In genomic region chr1:2415801-2416208, GRCh38 we compare ENCODE assay signal across 10 cellular contexts. TPM values are rescaled to one million over a fixed set of nuclear protein-coding genes. Genes with fewer than 3 reads are reported as not detected.
A peak's percentile ranks its signal among the peaks of the same experiment; 100 is the strongest.
DNase-seq lines count a peak whose midpoint lies in the region; ATAC-seq and TF ChIP-seq lines count a peak whose summit lies in the region.
"Had no signal": no experiment of that assay in that cellular context is flagged by ENCODE, and none has a peak within 500 bp of the region (broad histone marks: within the 10 kb centered on the region; RNA-seq: fewer than 3 reads in every experiment).

No MANE protein-coding gene starts in this region.

- H3K27ac ChIP-seq in epithelial cell of prostate = peak overlapping the region; percentile 44

- H3K9me3 Mint-ChIP-seq in type B pancreatic cell = no peaks in the 10 kb centered on the region

- H3K4me1 Mint-ChIP-seq in type B pancreatic cell (ENCODE audit: unreplicated experiment) = peaks cover 8% of the 10 kb centered on the region

- no peak for TF ChIP-seq CTCF in type B pancreatic cell (conservative IDR thresholded peaks at IDR 0.05)

- DNase-seq in NCI-H748 (lab: John Stamatoyannopoulos, UW; ENCODE audit: unreplicated experiment) = peak; percentile 30
- no peak for DNase-seq in NCI-H748 treated with DMSO at 0.1 percent for 48 hours (lab: John Stamatoyannopoulos, UW)
- peak; percentile 63 for DNase-seq in activated CD4-positive, CD25-positive, alpha-beta regulatory T cell treated with anti-CD3 and anti-CD28 coated beads, Interleukin-2, amount 50 U/mL, for 72 hours
- no peak for DNase-seq in epithelial cell of prostate (ENCODE audit: low read depth, low spot score)
- no peak for DNase-seq in type B pancreatic cell (ENCODE audit: extremely low spot score, unreplicated experiment)
- no peak for DNase-seq in Kasumi-1 (lab: John Stamatoyannopoulos, UW)
- no peak for DNase-seq in medulla oblongata (ENCODE audit: extremely low spot score)
- DNase-seq: cortex of kidney had no signal

- H3K27ac Mint-ChIP-seq in type B pancreatic cell = peak overlapping the region; percentile 82

- H3K4me3 Mint-ChIP-seq in type B pancreatic cell = peak overlapping the region; percentile 65

- H3K27me3 Mint-ChIP-seq in type B pancreatic cell = peaks cover 18% of the 10 kb centered on the region

- H3K36me3 Mint-ChIP-seq in type B pancreatic cell = no peaks in the 10 kb centered on the region

- no peak for ATAC-seq in HG03139 (IDR thresholded peaks at IDR 0.05; ENCODE audit: unreplicated experiment)
- ATAC-seq: left lobe of liver had no signal

RNA-seq across cellular contexts. Expression of gene PEX10, which starts 3.4 kb away (rescaled TPM):
- 26.7 and 27.3 TPM in 2 replicates for total RNA-seq in type B pancreatic cell (ENCODE audit: low replicate concordance)

RNA-seq across cellular contexts. Expression of gene RER1, which starts 24.2 kb away (rescaled TPM):
- 126 and 174 TPM in 2 replicates for total RNA-seq in type B pancreatic cell (ENCODE audit: low replicate concordance)

RNA-seq across cellular contexts. Expression of gene MORN1, which starts 24.5 kb away (rescaled TPM):
- total RNA-seq in type B pancreatic cell (ENCODE audit: low replicate concordance) = 17.7 and 27.5 TPM in 2 replicates

Comparison
In these comparisons a context has a peak if more than half of its experiments do, and no peak if none do; other contexts are left out.
1. DNase-seq: peak in NCI-H748 (single experiment) and activated CD4-positive, CD25-positive, alpha-beta regulatory T cell treated with anti-CD3 and anti-CD28 coated beads, Interleukin-2, amount 50 U/mL, for 72 hours (single experiment); none in NCI-H748 treated with DMSO at 0.1 percent for 48 hours (single experiment), epithelial cell of prostate (single experiment), type B pancreatic cell (single experiment), Kasumi-1 (0 of 2) and medulla oblongata (single experiment).